8 cellular contexts compared by ENCODE assay signal in the genomic region with DNA sequence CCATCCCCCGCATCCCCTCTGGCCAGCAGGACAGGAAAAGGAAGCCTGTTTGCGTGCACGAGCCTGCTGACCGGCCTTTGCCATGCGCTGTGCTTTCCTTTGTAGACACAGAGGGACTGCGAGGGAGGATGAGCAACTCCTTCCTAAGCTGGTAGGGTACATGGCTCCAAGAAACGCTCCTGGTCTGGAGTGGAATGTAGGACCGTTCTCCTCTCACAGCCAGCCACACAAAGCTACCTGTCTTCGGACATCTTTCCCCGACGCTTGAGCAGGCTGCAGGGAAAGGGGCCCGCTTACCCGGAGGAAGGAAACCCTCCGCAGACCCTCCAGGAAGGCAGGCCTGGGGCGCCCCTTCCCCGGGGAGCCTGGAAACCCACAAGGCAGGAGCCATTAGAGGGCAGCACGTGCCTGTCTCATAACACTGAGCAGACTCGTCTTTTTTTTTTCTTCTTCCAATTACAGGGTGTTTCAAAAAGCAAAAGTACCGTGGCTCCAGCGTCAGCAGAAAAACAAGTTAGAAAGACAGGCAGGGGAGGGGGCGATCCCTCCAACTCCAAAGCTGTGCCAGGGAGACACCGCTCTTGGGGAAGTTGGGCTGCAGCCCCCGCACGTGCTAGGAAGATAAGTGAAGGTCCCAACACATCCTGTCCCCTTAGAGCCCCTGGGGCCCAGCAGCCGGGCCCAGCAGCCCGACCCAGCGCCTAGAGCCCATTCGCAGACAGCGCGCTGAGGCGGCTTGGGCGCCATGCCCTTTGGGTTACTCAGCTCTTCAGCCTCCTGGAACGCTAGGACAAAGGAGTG.
DNase-seq lines count a peak whose midpoint lies in the region; ATAC-seq, FAIRE-seq and TF ChIP-seq lines count a peak whose summit lies in the region.

No MANE protein-coding gene starts in this region.

- no peaks in the 10 kb centered on the region for H3K36me3 ChIP-seq in WERI-Rb-1
- H3K36me3 ChIP-seq in bronchial epithelial cell (ENCODE audit: control insufficient read depth, insufficient read depth, low read length): no peaks in the 10 kb centered on the region
- no peaks in the 10 kb centered on the region for H3K36me3 ChIP-seq in small intestine (ENCODE audit: control insufficient read depth in 2 of 2, insufficient read depth in 2 of 2, low read length in 2 of 2)

- H3K27ac ChIP-seq in WERI-Rb-1: peak overlapping the region; percentile 64
- H3K27ac ChIP-seq in small intestine (ENCODE audit: low read depth in 1 of 2, low read length in 1 of 2): peak overlapping the region; percentile 91

- H3K27me3 ChIP-seq in WERI-Rb-1 (ENCODE audit: insufficient read depth, low read depth, severe bottlenecking) (no peaks in the 10 kb centered on the region), bronchial epithelial cell (ENCODE audit: control insufficient read depth, insufficient read depth, low read length) (no peaks in the 10 kb centered on the region), small intestine (ENCODE audit: control insufficient read depth in 2 of 2, insufficient read depth in 2 of 2, low read length in 2 of 2) (no peaks in the 10 kb centered on the region)

- FAIRE-seq in bronchial epithelial cell (lab: Jason Lieb, UNC) (no peak), small intestine (lab: Jason Lieb, UNC) (no peak)

- H3K9me3 ChIP-seq in WERI-Rb-1 (ENCODE audit: severe bottlenecking) (no peaks in the 10 kb centered on the region), small intestine (ENCODE audit: control insufficient read depth, low read depth) (no peaks in the 10 kb centered on the region)

- WGBS in small intestine, 3 donors: 3 to 10% (median 7%) methylated on average over 33 of the region's 33 CpGs

- peaks cover 0 to 12% of the 10 kb centered on the region in 2 donors for H3K4me1 ChIP-seq in small intestine (ENCODE audit: control insufficient read depth in 2 of 2, insufficient read depth in 1 of 2, low read depth in 1 of 2, low read length in 1 of 2)

- peak; percentile 1 for DNase-seq in NCI-H345 (lab: John Stamatoyannopoulos, UW)
- DNase-seq in NCI-H345 treated with DMSO at 0.1 percent for 48 hours (lab: John Stamatoyannopoulos, UW; ENCODE audit: unreplicated experiment): no peak
- peak; percentile 27 for DNase-seq in NCI-H128 (lab: John Stamatoyannopoulos, UW; ENCODE audit: unreplicated experiment)
- peak; percentile 92 for DNase-seq in WERI-Rb-1
- peak; percentile 63 for DNase-seq in bronchial epithelial cell (ENCODE audit: low read depth)
- DNase-seq in iris pigment epithelial cell (ENCODE audit: low read depth): peak; percentile 77
- DNase-seq in small intestine: peak; percentile 84

- no peak overlapping the region for H3K4me3 ChIP-seq in WERI-Rb-1 (ENCODE audit: low read depth, low read length)
- H3K4me3 ChIP-seq in bronchial epithelial cell (ENCODE audit: low read depth, low read length): peak overlapping the region; percentile 26
- H3K4me3 ChIP-seq in small intestine (ENCODE audit: low read depth in 1 of 2, low read length in 2 of 2): peak overlapping the region in 1 of 2 donors; percentile 37

- no peak for ATAC-seq in HG02840 (IDR thresholded peaks at IDR 0.05; ENCODE audit: low FRiP score, unreplicated experiment)

- TF ChIP-seq CTCF in WERI-Rb-1 (IDR thresholded peaks at IDR 0.05; ENCODE audit: low read depth, low read length) (peak; percentile 89), bronchial epithelial cell (IDR thresholded peaks at IDR 0.05; ENCODE audit: insufficient read depth, low read length, severe bottlenecking) (peak; percentile 77)
